ENCODE assay signal across 1 cellular context in the genomic region with DNA sequence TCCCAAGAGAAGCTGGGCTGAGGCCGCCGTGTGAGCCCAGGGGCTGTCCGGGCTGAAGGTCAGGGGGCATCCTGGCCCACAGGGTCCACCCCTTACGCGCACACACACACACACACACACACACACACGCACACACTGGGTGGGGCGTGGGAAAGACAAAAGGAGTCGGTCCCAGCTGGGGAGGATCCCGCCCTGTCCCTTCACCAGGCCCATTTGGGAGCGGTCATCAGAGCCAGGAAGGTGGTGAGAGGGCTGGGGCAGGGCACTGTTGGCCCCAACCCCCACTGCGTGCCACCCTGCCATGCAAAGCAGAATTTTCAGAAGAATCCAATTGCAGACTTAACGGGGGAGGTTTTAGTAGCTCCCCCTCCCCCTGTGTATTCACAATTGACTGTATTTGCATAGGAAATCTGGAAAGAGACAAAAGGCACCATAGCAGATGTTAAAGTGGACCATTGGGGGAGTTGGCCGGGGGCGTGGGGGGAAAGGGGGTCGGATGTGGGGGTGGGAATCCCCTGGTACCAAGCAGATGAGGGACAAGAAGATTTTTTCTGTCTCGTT.
TF ChIP-seq lines count a peak whose summit lies in the region.

No MANE protein-coding gene starts in this region.

TF ChIP-seq in A549, 52 proteins besides CTCF, POLR2A, EP300 and RAD21:
- TF ChIP-seq, protein P1, sequence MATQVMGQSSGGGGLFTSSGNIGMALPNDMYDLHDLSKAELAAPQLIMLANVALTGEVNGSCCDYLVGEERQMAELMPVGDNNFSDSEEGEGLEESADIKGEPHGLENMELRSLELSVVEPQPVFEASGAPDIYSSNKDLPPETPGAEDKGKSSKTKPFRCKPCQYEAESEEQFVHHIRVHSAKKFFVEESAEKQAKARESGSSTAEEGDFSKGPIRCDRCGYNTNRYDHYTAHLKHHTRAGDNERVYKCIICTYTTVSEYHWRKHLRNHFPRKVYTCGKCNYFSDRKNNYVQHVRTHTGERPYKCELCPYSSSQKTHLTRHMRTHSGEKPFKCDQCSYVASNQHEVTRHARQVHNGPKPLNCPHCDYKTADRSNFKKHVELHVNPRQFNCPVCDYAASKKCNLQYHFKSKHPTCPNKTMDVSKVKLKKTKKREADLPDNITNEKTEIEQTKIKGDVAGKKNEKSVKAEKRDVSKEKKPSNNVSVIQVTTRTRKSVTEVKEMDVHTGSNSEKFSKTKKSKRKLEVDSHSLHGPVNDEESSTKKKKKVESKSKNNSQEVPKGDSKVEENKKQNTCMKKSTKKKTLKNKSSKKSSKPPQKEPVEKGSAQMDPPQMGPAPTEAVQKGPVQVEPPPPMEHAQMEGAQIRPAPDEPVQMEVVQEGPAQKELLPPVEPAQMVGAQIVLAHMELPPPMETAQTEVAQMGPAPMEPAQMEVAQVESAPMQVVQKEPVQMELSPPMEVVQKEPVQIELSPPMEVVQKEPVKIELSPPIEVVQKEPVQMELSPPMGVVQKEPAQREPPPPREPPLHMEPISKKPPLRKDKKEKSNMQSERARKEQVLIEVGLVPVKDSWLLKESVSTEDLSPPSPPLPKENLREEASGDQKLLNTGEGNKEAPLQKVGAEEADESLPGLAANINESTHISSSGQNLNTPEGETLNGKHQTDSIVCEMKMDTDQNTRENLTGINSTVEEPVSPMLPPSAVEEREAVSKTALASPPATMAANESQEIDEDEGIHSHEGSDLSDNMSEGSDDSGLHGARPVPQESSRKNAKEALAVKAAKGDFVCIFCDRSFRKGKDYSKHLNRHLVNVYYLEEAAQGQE (IDR thresholded peaks at IDR 0.05) = no peak
- no peak for TF ChIP-seq CBX8 (IDR thresholded peaks at IDR 0.05)
- TF ChIP-seq SMC3 (IDR thresholded peaks at IDR 0.05) = no peak
- TF ChIP-seq HOXA7 (CRISPR knock-in tag; IDR thresholded peaks at IDR 0.05) = no peak
- TF ChIP-seq, protein P2, sequence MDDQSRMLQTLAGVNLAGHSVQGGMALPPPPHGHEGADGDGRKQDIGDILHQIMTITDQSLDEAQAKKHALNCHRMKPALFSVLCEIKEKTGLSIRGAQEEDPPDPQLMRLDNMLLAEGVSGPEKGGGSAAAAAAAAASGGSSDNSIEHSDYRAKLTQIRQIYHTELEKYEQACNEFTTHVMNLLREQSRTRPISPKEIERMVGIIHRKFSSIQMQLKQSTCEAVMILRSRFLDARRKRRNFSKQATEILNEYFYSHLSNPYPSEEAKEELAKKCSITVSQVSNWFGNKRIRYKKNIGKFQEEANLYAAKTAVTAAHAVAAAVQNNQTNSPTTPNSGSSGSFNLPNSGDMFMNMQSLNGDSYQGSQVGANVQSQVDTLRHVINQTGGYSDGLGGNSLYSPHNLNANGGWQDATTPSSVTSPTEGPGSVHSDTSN (IDR thresholded peaks at IDR 0.05) = no peak
- no peak for TF ChIP-seq KDM1A (IDR thresholded peaks at IDR 0.05; ENCODE audit: low read depth)
- no peak for TF ChIP-seq NR3C1 (IDR thresholded peaks at IDR 0.05)
- TF ChIP-seq, protein P3, sequence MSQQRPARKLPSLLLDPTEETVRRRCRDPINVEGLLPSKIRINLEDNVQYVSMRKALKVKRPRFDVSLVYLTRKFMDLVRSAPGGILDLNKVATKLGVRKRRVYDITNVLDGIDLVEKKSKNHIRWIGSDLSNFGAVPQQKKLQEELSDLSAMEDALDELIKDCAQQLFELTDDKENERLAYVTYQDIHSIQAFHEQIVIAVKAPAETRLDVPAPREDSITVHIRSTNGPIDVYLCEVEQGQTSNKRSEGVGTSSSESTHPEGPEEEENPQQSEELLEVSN (IDR thresholded peaks at IDR 0.05; ENCODE audit: borderline replicate concordance, low read depth) = no peak
- no peak for TF ChIP-seq BHLHE40 (IDR thresholded peaks at IDR 0.05; ENCODE audit: low read depth, low read length)
- no peak for TF ChIP-seq HOXB13 (CRISPR knock-in tag; IDR thresholded peaks at IDR 0.05; ENCODE audit: low read depth)
- no peak for TF ChIP-seq FOSL2 (IDR thresholded peaks at IDR 0.05)
- TF ChIP-seq FOSL2 (CRISPR knock-in tag; IDR thresholded peaks at IDR 0.05) = no peak
- TF ChIP-seq CHD4 (IDR thresholded peaks at IDR 0.05; ENCODE audit: borderline replicate concordance) = no peak
- TF ChIP-seq HOXB5 (CRISPR knock-in tag; IDR thresholded peaks at IDR 0.05) = no peak
- no peak for TF ChIP-seq FOSB (CRISPR knock-in tag; IDR thresholded peaks at IDR 0.05)
- no peak for TF ChIP-seq JUNB (IDR thresholded peaks at IDR 0.05)
- TF ChIP-seq, protein P4, sequence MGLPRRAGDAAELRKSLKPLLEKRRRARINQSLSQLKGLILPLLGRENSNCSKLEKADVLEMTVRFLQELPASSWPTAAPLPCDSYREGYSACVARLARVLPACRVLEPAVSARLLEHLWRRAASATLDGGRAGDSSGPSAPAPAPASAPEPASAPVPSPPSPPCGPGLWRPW (IDR thresholded peaks at IDR 0.05) = no peak
- TF ChIP-seq RNF2 (IDR thresholded peaks at IDR 0.05; ENCODE audit: borderline replicate concordance, low read depth) = no peak
